In genomic region chr7:7706556-7706955, GRCh38 we compare ENCODE assay signal across 17 cellular contexts. TPM values are rescaled to one million over a fixed set of nuclear protein-coding genes. Genes with fewer than 3 reads are reported as not detected.
DNase-seq lines count a peak whose midpoint lies in the region; ATAC-seq, FAIRE-seq and TF ChIP-seq lines count a peak whose summit lies in the region.
"Had no signal": no experiment of that assay in that cellular context is flagged by ENCODE, and none has a peak within 500 bp of the region (broad histone marks: within the 10 kb centered on the region; RNA-seq: fewer than 3 reads in every experiment).

No MANE protein-coding gene starts in this region.

- no peak for TF ChIP-seq POLR2A in GM12892 (IDR thresholded peaks at IDR 0.05; ENCODE audit: low read depth, low read length)

- DNase-seq in MV-4-11 (lab: John Stamatoyannopoulos, UW): peak; percentile 50
- peak; percentile 25 for DNase-seq in iris pigment epithelial cell (ENCODE audit: low read depth)
- DNase-seq in GM12892 (ENCODE audit: insufficient read length): no peak
- no peak for DNase-seq in SW 1271 (lab: John Stamatoyannopoulos, UW)
- DNase-seq in RKO (ENCODE audit: low spot score): no peak
- no peak for DNase-seq in Kasumi-1 (lab: John Stamatoyannopoulos, UW)
- DNase-seq: activated CD4-positive, alpha-beta T cell treated with anti-CD3 and anti-CD28 coated beads, Interleukin-2, amount 50 U/mL, for 4 hours; AML-193; colonic mucosa; DMS53; naive thymus-derived CD8-positive, alpha-beta T cell; NCI-H187 treated with DMSO at 0.1 percent for 48 hours; Right ventricle myocardium superior; T1000 had no signal

- ATAC-seq in GM18508 (IDR thresholded peaks at IDR 0.05; ENCODE audit: insufficient read depth, unreplicated experiment) (peak; percentile 15), GM21825 (IDR thresholded peaks at IDR 0.05; ENCODE audit: unreplicated experiment) (peak; percentile 31)
- ATAC-seq: left lobe of liver; naive thymus-derived CD8-positive, alpha-beta T cell had no signal

- no peak for FAIRE-seq in GM12892 (lab: Jason Lieb, UNC)

RNA-seq across cellular contexts. Expression of gene RPA3, which starts 11.9 kb away (rescaled TPM):
- 117 TPM for polyA plus RNA-seq in GM12892 (2012; ENCODE audit: missing spikeins)

Comparison
In these comparisons a context has a peak if more than half of its experiments do, and no peak if none do; other contexts are left out.
1. DNase-seq: peak in MV-4-11 (single experiment) and iris pigment epithelial cell (single experiment); none in GM12892 (single experiment), SW 1271 (0 of 2), RKO (single experiment) and Kasumi-1 (0 of 2).